Comparison of ENCODE assay signal across 10 cellular contexts in the genomic region with DNA sequence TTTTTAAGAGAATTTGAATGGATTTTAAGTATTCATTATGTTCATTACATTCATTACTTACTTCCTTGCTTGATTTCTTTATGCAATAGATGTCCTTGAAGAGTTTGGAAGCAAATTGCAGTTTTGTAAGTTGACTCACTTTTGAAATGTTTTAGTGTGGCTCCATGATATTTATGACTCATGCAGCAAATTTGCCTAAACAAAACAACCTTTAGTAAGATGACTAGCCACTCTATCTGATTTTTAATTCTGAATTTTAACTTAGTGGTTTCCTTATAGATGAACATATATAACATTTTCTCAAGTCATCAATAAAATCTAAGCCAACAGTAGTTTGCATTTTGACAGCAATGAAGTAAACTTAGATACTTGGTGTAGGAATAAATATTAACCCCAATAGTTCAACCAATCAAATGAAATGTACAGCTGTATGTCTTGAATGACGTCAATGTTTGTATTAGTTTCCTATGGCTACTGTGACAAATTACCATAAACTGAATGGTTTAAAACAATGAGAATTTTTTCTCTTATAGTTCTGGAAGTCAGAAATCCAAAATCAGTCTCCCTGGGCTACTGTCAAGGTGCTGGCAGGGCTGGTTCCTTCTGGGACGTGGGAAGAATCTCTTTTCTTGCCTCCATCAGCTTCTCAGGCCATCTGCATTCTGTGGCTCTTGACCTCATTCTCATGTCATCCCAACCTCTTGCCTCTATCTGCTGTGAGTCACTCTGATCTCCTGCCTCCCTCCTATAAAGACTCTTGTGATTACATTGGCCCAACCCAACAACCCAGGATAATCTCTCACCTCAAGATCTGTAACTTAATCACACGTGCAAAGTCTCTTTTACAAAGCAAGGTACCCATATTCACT.
DNase-seq lines count a peak whose midpoint lies in the region; ATAC-seq and TF ChIP-seq lines count a peak whose summit lies in the region.
"Had no signal": no experiment of that assay in that cellular context is flagged by ENCODE, and none has a peak within 500 bp of the region (broad histone marks: within the 10 kb centered on the region; RNA-seq: fewer than 3 reads in every experiment).

No MANE protein-coding gene starts in this region.

- peak; percentile 74 for DNase-seq in AG20443 (ENCODE audit: low spot score)
- DNase-seq in NCI-H460 (ENCODE audit: extremely low read depth, low read depth): peak; percentile 94
- DNase-seq in dermis blood vessel endothelial cell: peak; percentile 84
- DNase-seq in pons (ENCODE audit: low spot score): no peak
- DNase-seq in activated naive CD4-positive, alpha-beta T cell treated with anti-CD3 and anti-CD28 coated beads, Interleukin-2, amount 10 ng/mL, durations not matched to agents 7 days and 5 days: no peak
- DNase-seq: effector memory CD8-positive, alpha-beta T cell; NCI-H2081 had no signal

- peaks cover 22% of the 10 kb centered on the region for H3K4me1 Mint-ChIP-seq in nephron
- no peaks in the 10 kb centered on the region for H3K4me1 Mint-ChIP-seq in stimulated activated memory B cell treated with anti-CD40 and anti-IgM and Interleukin-4, amounts not matched to agents 10 μg/mL and 1 μg/mL and 100 μg/mL, for 72 hours
- no peaks in the 10 kb centered on the region for H3K4me1 Mint-ChIP-seq in activated naive CD4-positive, alpha-beta T cell treated with anti-CD3 and anti-CD28 coated beads, Interleukin-2, amount 10 ng/mL, durations not matched to agents 7 days and 5 days

- ATAC-seq in stimulated activated memory B cell treated with anti-CD40 and anti-IgM and Interleukin-4, amounts not matched to agents 10 μg/mL and 1 μg/mL and 100 μg/mL, for 72 hours: no peak
- no peak for ATAC-seq in GM21723 (IDR thresholded peaks at IDR 0.05; ENCODE audit: unreplicated experiment)
- ATAC-seq: effector memory CD8-positive, alpha-beta T cell had no signal

- CTCF ChIA-PET in activated naive CD4-positive, alpha-beta T cell treated with anti-CD3 and anti-CD28 coated beads, Interleukin-2, amount 10 ng/mL, durations not matched to agents 7 days and 5 days (lab: Charles Lee): no interaction called here

- no peak overlapping the region for H3K4me3 Mint-ChIP-seq in nephron
- no peak overlapping the region for H3K4me3 Mint-ChIP-seq in stimulated activated memory B cell treated with anti-CD40 and anti-IgM and Interleukin-4, amounts not matched to agents 10 μg/mL and 1 μg/mL and 100 μg/mL, for 72 hours
- H3K4me3 Mint-ChIP-seq in activated naive CD4-positive, alpha-beta T cell treated with anti-CD3 and anti-CD28 coated beads, Interleukin-2, amount 10 ng/mL, durations not matched to agents 7 days and 5 days: no peak overlapping the region
- H3K4me3 Mint-ChIP-seq: effector memory CD8-positive, alpha-beta T cell had no signal

- H3K9me3 Mint-ChIP-seq in nephron: no peaks in the 10 kb centered on the region
- H3K9me3 Mint-ChIP-seq in stimulated activated memory B cell treated with anti-CD40 and anti-IgM and Interleukin-4, amounts not matched to agents 10 μg/mL and 1 μg/mL and 100 μg/mL, for 72 hours: no peaks in the 10 kb centered on the region
- H3K9me3 Mint-ChIP-seq in activated naive CD4-positive, alpha-beta T cell treated with anti-CD3 and anti-CD28 coated beads, Interleukin-2, amount 10 ng/mL, durations not matched to agents 7 days and 5 days: no peaks in the 10 kb centered on the region
- H3K9me3 Mint-ChIP-seq: effector memory CD8-positive, alpha-beta T cell had no signal

- no peaks in the 10 kb centered on the region for H3K27me3 Mint-ChIP-seq in nephron (ENCODE audit: low read depth)
- H3K27me3 Mint-ChIP-seq in stimulated activated memory B cell treated with anti-CD40 and anti-IgM and Interleukin-4, amounts not matched to agents 10 μg/mL and 1 μg/mL and 100 μg/mL, for 72 hours: no peaks in the 10 kb centered on the region
- no peaks in the 10 kb centered on the region for H3K27me3 Mint-ChIP-seq in activated naive CD4-positive, alpha-beta T cell treated with anti-CD3 and anti-CD28 coated beads, Interleukin-2, amount 10 ng/mL, durations not matched to agents 7 days and 5 days
- H3K27me3 Mint-ChIP-seq: effector memory CD8-positive, alpha-beta T cell had no signal

- H3K36me3 Mint-ChIP-seq in nephron (ENCODE audit: low read depth): no peaks in the 10 kb centered on the region
- H3K36me3 Mint-ChIP-seq in stimulated activated memory B cell treated with anti-CD40 and anti-IgM and Interleukin-4, amounts not matched to agents 10 μg/mL and 1 μg/mL and 100 μg/mL, for 72 hours: no peaks in the 10 kb centered on the region
- no peaks in the 10 kb centered on the region for H3K36me3 Mint-ChIP-seq in activated naive CD4-positive, alpha-beta T cell treated with anti-CD3 and anti-CD28 coated beads, Interleukin-2, amount 10 ng/mL, durations not matched to agents 7 days and 5 days

- H3K27ac Mint-ChIP-seq in nephron: peak overlapping the region in 2 of 3 experiments; percentile 11 to 13
- no peak overlapping the region for H3K27ac Mint-ChIP-seq in stimulated activated memory B cell treated with anti-CD40 and anti-IgM and Interleukin-4, amounts not matched to agents 10 μg/mL and 1 μg/mL and 100 μg/mL, for 72 hours
- H3K27ac Mint-ChIP-seq in activated naive CD4-positive, alpha-beta T cell treated with anti-CD3 and anti-CD28 coated beads, Interleukin-2, amount 10 ng/mL, durations not matched to agents 7 days and 5 days: no peak overlapping the region
- H3K27ac Mint-ChIP-seq: effector memory CD8-positive, alpha-beta T cell had no signal

- no peak for TF ChIP-seq CTCF in nephron (IDR thresholded peaks at IDR 0.05; ENCODE audit: unreplicated experiment in 3 of 3)

Comparison
In these comparisons a context has a peak if more than half of its experiments do, and no peak if none do; other contexts are left out.
1. DNase-seq: peak in AG20443 (single experiment), NCI-H460 (single experiment) and dermis blood vessel endothelial cell (single experiment); none in pons (single experiment) and activated naive CD4-positive, alpha-beta T cell treated with anti-CD3 and anti-CD28 coated beads, Interleukin-2, amount 10 ng/mL, durations not matched to agents 7 days and 5 days (single experiment).
2. H3K27ac Mint-ChIP-seq: peak in nephron (2 of 3); none in stimulated activated memory B cell treated with anti-CD40 and anti-IgM and Interleukin-4, amounts not matched to agents 10 μg/mL and 1 μg/mL and 100 μg/mL, for 72 hours (single experiment) and activated naive CD4-positive, alpha-beta T cell treated with anti-CD3 and anti-CD28 coated beads, Interleukin-2, amount 10 ng/mL, durations not matched to agents 7 days and 5 days (single experiment).